In genomic region chr9:124251605-124252366, GRCh38 we compare ENCODE assay signal across 13 cellular contexts. TPM values are rescaled to one million over a fixed set of nuclear protein-coding genes. Genes with fewer than 3 reads are reported as not detected.
DNase-seq lines count a peak whose midpoint lies in the region; ATAC-seq, FAIRE-seq and TF ChIP-seq lines count a peak whose summit lies in the region.
"Had no signal": no experiment of that assay in that cellular context is flagged by ENCODE, and none has a peak within 500 bp of the region (broad histone marks: within the 10 kb centered on the region; RNA-seq: fewer than 3 reads in every experiment).

No MANE protein-coding gene starts in this region.

- H3K36me3 ChIP-seq in OCI-LY7 (ENCODE audit: insufficient read depth, low read length) (no peaks in the 10 kb centered on the region), endothelial cell of umbilical vein (ENCODE audit: control insufficient read depth in 2 of 2, extremely low read depth in 1 of 2, insufficient read depth in 2 of 2, low read length in 2 of 2) (no peaks in the 10 kb centered on the region)

- intact Hi-C loops in OCI-LY7 (cut with micrococcal nuclease; ENCODE audit: unreplicated experiment) (no loop called here), endothelial cell of umbilical vein (cut with micrococcal nuclease) (no loop called here), dorsolateral prefrontal cortex (cut with DNase I) (no loop called here)

- peak overlapping the region in 1 of 3 experiments; percentile 34 for H3K4me3 Mint-ChIP-seq in nephron

- CTCF ChIA-PET in OCI-LY7 (lab: Charles Lee; ENCODE audit: unreplicated experiment) (no interaction called here), endothelial cell of umbilical vein (lab: Charles Lee) (no interaction called here)

- ATAC-seq in HG03378 (IDR thresholded peaks at IDR 0.05; ENCODE audit: unreplicated experiment) (no peak), GM19395 (IDR thresholded peaks at IDR 0.05; ENCODE audit: unreplicated experiment) (no peak)

- POLR2A ChIA-PET in OCI-LY7 (lab: Charles Lee) (no interaction called here), endothelial cell of umbilical vein (lab: Charles Lee) (no interaction called here)

- H3K79me2 ChIP-seq in OCI-LY7 (ENCODE audit: insufficient read depth, low read depth, low read length) (no peaks in the 10 kb centered on the region), endothelial cell of umbilical vein (ENCODE audit: control insufficient read depth, insufficient read depth, low read length) (no peaks in the 10 kb centered on the region)

- H3K27ac Mint-ChIP-seq in nephron: peak overlapping the region; percentile 12 to 66 (median 32)

- H3K27me3 Mint-ChIP-seq in nephron (ENCODE audit: low read depth): no peaks in the 10 kb centered on the region

- H3K36me3 Mint-ChIP-seq in nephron (ENCODE audit: low read depth): no peaks in the 10 kb centered on the region

- TF ChIP-seq POLR2A in GM12891 (IDR thresholded peaks at IDR 0.05; ENCODE audit: low read depth, low read length): no peak
- TF ChIP-seq POLR2A in endothelial cell of umbilical vein (IDR thresholded peaks at IDR 0.05; ENCODE audit: low read depth, low read length): no peak

- TF ChIP-seq CTCF in OCI-LY7 (conservative IDR thresholded peaks at IDR 0.05; ENCODE audit: low read length) (0 out of 2 replicates have a peak, but pooled peaks have one; percentile 18), endothelial cell of umbilical vein (IDR thresholded peaks at IDR 0.05; ENCODE audit: extremely low read depth in 1 of 2, insufficient read depth in 1 of 2, low read depth in 1 of 2, low read length in 2 of 2) (no peak), nephron (IDR thresholded peaks at IDR 0.05; ENCODE audit: unreplicated experiment in 3 of 3) (no peak), dorsolateral prefrontal cortex (IDR thresholded peaks at IDR 0.05 in 54 of 56, conservative IDR thresholded peaks at IDR 0.05 in 2 of 56; ENCODE audit: low read depth in 1 of 56, partially characterized antibody in 56 of 56) (no peak)

- H3K4me3 ChIP-seq in OCI-LY7 (ENCODE audit: low read depth, low read length, poor library complexity, severe bottlenecking): no peak overlapping the region
- H3K4me3 ChIP-seq in endothelial cell of umbilical vein (replicated peaks in 1 of 3; ENCODE audit: insufficient read depth in 1 of 3, low read depth in 1 of 3, low read length in 3 of 3): no peak overlapping the region
- H3K4me3 ChIP-seq in dorsolateral prefrontal cortex: no peak overlapping the region

- H3K4me2 ChIP-seq in OCI-LY7 (ENCODE audit: low read length): no peak overlapping the region
- peak overlapping the region; percentile 33 for H3K4me2 ChIP-seq in endothelial cell of umbilical vein (ENCODE audit: insufficient read depth, low read length)

- DNase-seq in GM12891 (ENCODE audit: insufficient read length, low spot score) (no peak), OCI-LY7 (ENCODE audit: low spot score) (no peak), endothelial cell of umbilical vein (ENCODE audit: low read depth, low spot score) (peak; percentile 28), dorsolateral prefrontal cortex (no peak)
- no peak for DNase-seq in activated effector memory CD4-positive, alpha-beta T cell treated with anti-CD3 and anti-CD28 coated beads, Interleukin-2, amount 50 U/mL, for 16 hours
- DNase-seq: activated CD4-positive, CD25-positive, alpha-beta regulatory T cell treated with anti-CD3 and anti-CD28 coated beads, Interleukin-2, amount 50 U/mL, for 72 hours; effector CD8-positive, alpha-beta T cell; GDM1; Kasumi-1; left cardiac atrium had no signal

- H3K4me1 ChIP-seq in OCI-LY7 (ENCODE audit: insufficient read depth, low read length, poor library complexity, severe bottlenecking): peaks cover 30% of the 10 kb centered on the region
- H3K4me1 ChIP-seq in endothelial cell of umbilical vein (ENCODE audit: control insufficient read depth, extremely low read depth, insufficient read depth, low read length): peaks cover 15% of the 10 kb centered on the region

- H3K9me3 ChIP-seq in OCI-LY7 (ENCODE audit: low read length) (no peaks in the 10 kb centered on the region), endothelial cell of umbilical vein (replicated peaks; ENCODE audit: control insufficient read depth, insufficient read depth, low read length) (no peaks in the 10 kb centered on the region)

- dilution Hi-C loops in endothelial cell of umbilical vein (cut with MboI; ENCODE audit: extremely low pct_ligation_motif_present, low sequenced_read_pairs): no loop called here

- no TSS peak for BruUV-seq in OCI-LY7 (replicated peaks; lab: Mats Ljungman, UMichigan)
- no TSS peak for BruUV-seq in endothelial cell of umbilical vein (replicated peaks; lab: Mats Ljungman, UMichigan)

- H3K9me3 Mint-ChIP-seq in nephron: no peaks in the 10 kb centered on the region

- H3K9ac ChIP-seq in endothelial cell of umbilical vein (replicated peaks; ENCODE audit: extremely low read depth, insufficient read depth, low read length): no peak overlapping the region

- no peak overlapping the region for H2AFZ ChIP-seq in OCI-LY7 (ENCODE audit: low read length)
- peak overlapping the region; percentile 54 for H2AFZ ChIP-seq in endothelial cell of umbilical vein (ENCODE audit: low read depth, low read length)

- H3K9me2 ChIP-seq in OCI-LY7 (ENCODE audit: insufficient read depth, low read length): no peaks in the 10 kb centered on the region

- H4K20me1 ChIP-seq in OCI-LY7 (ENCODE audit: insufficient read depth, low read length): no peaks in the 10 kb centered on the region
- no peaks in the 10 kb centered on the region for H4K20me1 ChIP-seq in endothelial cell of umbilical vein (replicated peaks; ENCODE audit: control insufficient read depth, extremely low read depth, insufficient read depth, low read length)

- FAIRE-seq in GM12891 (lab: Jason Lieb, UNC) (peak; percentile 55), endothelial cell of umbilical vein (lab: Jason Lieb, UNC) (peak; percentile 81)

- no peaks in the 10 kb centered on the region for H3K27me3 ChIP-seq in endothelial cell of umbilical vein (ENCODE audit: control insufficient read depth in 2 of 2, insufficient read depth in 2 of 2, low read length in 2 of 2)
- no peaks in the 10 kb centered on the region for H3K27me3 ChIP-seq in dorsolateral prefrontal cortex

- H3K9me1 ChIP-seq in endothelial cell of umbilical vein (replicated peaks; ENCODE audit: control insufficient read depth, extremely low read depth, insufficient read depth, low read length): no peaks in the 10 kb centered on the region

- H3K4me1 Mint-ChIP-seq in nephron: peaks cover 30% of the 10 kb centered on the region

- H3K27ac ChIP-seq in OCI-LY7 (ENCODE audit: low read depth, low read length, poor library complexity, severe bottlenecking) (no peak overlapping the region), endothelial cell of umbilical vein (ENCODE audit: insufficient read depth, low read depth, low read length) (no peak overlapping the region), dorsolateral prefrontal cortex (no peak overlapping the region)

TF ChIP-seq in GM12891, 5 proteins besides CTCF, POLR2A, EP300 and RAD21:
- TF ChIP-seq POU2F2 (IDR thresholded peaks at IDR 0.05; ENCODE audit: low read depth, low read length) (no peak), POLR2AphosphoS5 (IDR thresholded peaks at IDR 0.05; ENCODE audit: low read depth, low read length) (no peak), PAX5 (IDR thresholded peaks at IDR 0.05; ENCODE audit: insufficient read depth, low read length, severe bottlenecking) (no peak), TAF1 (IDR thresholded peaks at IDR 0.05; ENCODE audit: low read depth, low read length) (no peak)

TF ChIP-seq in endothelial cell of umbilical vein, 7 proteins besides CTCF, POLR2A, EP300 and RAD21:
- TF ChIP-seq MAX (IDR thresholded peaks at IDR 0.05; ENCODE audit: insufficient read depth, insufficient read length) (no peak), FOS (IDR thresholded peaks at IDR 0.05; ENCODE audit: borderline replicate concordance, insufficient read depth, low read length) (peak; percentile 60), GATA2 (IDR thresholded peaks at IDR 0.05; ENCODE audit: insufficient read depth, insufficient read length, low read depth, low read length) (no peak), POLR2AphosphoS5 (IDR thresholded peaks at IDR 0.05; ENCODE audit: insufficient read depth, low read depth, low read length) (peak; percentile 47), EZH2 (IDR thresholded peaks at IDR 0.05; ENCODE audit: borderline replicate concordance, low read depth, low read length, severe bottlenecking) (no peak), JUN (IDR thresholded peaks at IDR 0.05; ENCODE audit: borderline replicate concordance, insufficient read depth, insufficient read length, low read depth) (peak; percentile 7), MYC (IDR thresholded peaks at IDR 0.05; ENCODE audit: low read depth, low read length) (no peak)

RNA-seq across cellular contexts. Expression of gene NEK6, which starts 6.0 kb away (rescaled TPM):
- 117 TPM for polyA plus RNA-seq in GM12891 (2012; ENCODE audit: low read depth, missing spikeins)
- total RNA-seq in OCI-LY7 (2014; rRNA removed; shearing (Covaris generic)): 4.4 and 5.6 TPM in 2 replicates
- 12.1 and 16.4 TPM in 2 replicates for total RNA-seq in OCI-LY7 (2022)
- 65.9 and 67.1 TPM in 2 replicates for total RNA-seq in endothelial cell of umbilical vein
- polyA plus RNA-seq in endothelial cell of umbilical vein: 64.3 and 96.1 TPM in 2 replicates
- polyA plus RNA-seq in endothelial cell of umbilical vein (2011; cell fraction: cytosol; rRNA removed): 77.1 and 88.2 TPM in 2 replicates
- polyA plus RNA-seq in endothelial cell of umbilical vein (2011; cell fraction: nucleus; rRNA removed): 79.5 and 84.6 TPM in 2 replicates
- 62.6 and 78.9 TPM in 2 replicates for polyA plus RNA-seq in endothelial cell of umbilical vein (2012)
- polyA minus RNA-seq in endothelial cell of umbilical vein: 111 and 153 TPM in 2 replicates
- 5.1 TPM for polyA minus RNA-seq in endothelial cell of umbilical vein (2011; cell fraction: cytosol; rRNA and poly(A)+ RNA removed)
- polyA minus RNA-seq in endothelial cell of umbilical vein (2011; cell fraction: nucleus; rRNA and poly(A)+ RNA removed): 48.7 and 63.7 TPM in 2 replicates
- total RNA-seq in dorsolateral prefrontal cortex: 100 to 1,000 TPM in 3 of 120 experiments, 10 to 100 TPM in 117; 31.2 to 112 (median 51.6) TPM
